Comparison of ENCODE assay signal across 3 cellular contexts in the genomic region with DNA sequence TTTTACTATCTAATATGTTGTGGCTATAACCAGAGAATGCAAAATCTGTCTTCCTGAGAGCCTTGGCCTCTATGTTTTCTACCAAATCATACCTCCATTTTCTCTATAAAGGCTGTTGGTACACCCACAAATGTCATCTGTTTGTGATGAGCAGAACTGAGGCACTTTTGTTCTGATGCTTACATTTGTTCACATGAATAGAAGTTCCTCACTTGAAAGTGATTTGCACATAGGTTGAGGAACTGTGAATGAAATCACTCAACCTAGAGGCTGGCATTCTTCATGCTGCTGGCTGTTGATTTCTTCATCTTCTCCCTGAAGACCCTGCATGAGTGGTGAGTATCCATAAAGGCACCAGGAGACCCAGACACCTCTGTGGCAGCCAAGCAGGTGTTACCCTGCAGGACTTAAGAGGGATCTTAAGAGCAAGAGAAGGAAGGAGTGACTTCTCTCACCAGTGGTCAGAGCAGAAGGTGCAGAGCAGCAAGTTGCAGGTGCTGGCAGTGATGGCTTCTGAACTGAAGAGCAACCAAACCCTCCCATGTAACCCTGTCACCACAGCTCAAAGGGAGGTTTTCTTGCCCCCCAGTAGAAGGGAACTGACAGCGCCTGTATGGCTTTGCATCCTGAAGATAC.
TF ChIP-seq lines count a peak whose summit lies in the region.

No MANE protein-coding gene starts in this region.

TF ChIP-seq in SK-N-SH, 30 proteins besides CTCF, POLR2A, EP300 and RAD21:
- TF ChIP-seq SMC3 (IDR thresholded peaks at IDR 0.05; ENCODE audit: low read depth, low read length) (no peak), MAX (IDR thresholded peaks at IDR 0.05; ENCODE audit: low read depth) (no peak), NFIC (IDR thresholded peaks at IDR 0.05; ENCODE audit: borderline replicate concordance) (no peak), YY1 (IDR thresholded peaks at IDR 0.05; ENCODE audit: low read depth) (no peak), MXI1 (IDR thresholded peaks at IDR 0.05; ENCODE audit: low read depth, low read length) (no peak), CHD2 (IDR thresholded peaks at IDR 0.05; ENCODE audit: low read length, partially characterized antibody) (no peak), TAF1 (IDR thresholded peaks at IDR 0.05; ENCODE audit: borderline replicate concordance, low read depth, low read length) (no peak), RCOR1 (IDR thresholded peaks at IDR 0.05; ENCODE audit: low read length) (no peak), MEF2A (IDR thresholded peaks at IDR 0.05; ENCODE audit: borderline replicate concordance, low read depth) (no peak), RFX5 (IDR thresholded peaks at IDR 0.05; ENCODE audit: low read length) (no peak)
TF ChIP-seq in SK-N-SH: peak in this region for 0.

TF ChIP-seq in SK-N-SH treated with all-trans-retinoic acid at 6 μM for 48 hours, 23 proteins besides CTCF, POLR2A, EP300 and RAD21:
- no peak for TF ChIP-seq RARB (CRISPR knock-in tag; IDR thresholded peaks at IDR 0.05)
- TF ChIP-seq ZC3H10 (CRISPR knock-in tag; IDR thresholded peaks at IDR 0.05), result no peak
- TF ChIP-seq OSR1 (CRISPR knock-in tag; IDR thresholded peaks at IDR 0.05), result no peak
- TF ChIP-seq GLIS3 (CRISPR knock-in tag; IDR thresholded peaks at IDR 0.05), result no peak
- no peak for TF ChIP-seq ZFP3 (CRISPR knock-in tag; IDR thresholded peaks at IDR 0.05)
- TF ChIP-seq TOX (CRISPR knock-in tag; IDR thresholded peaks at IDR 0.05; ENCODE audit: borderline replicate concordance), result no peak
- TF ChIP-seq TSHZ2 (CRISPR knock-in tag; IDR thresholded peaks at IDR 0.05), result no peak
- TF ChIP-seq SNAI2 (CRISPR knock-in tag; IDR thresholded peaks at IDR 0.05), result no peak
- no peak for TF ChIP-seq ZNF565 (CRISPR knock-in tag; conservative IDR thresholded peaks at IDR 0.05; ENCODE audit: low read depth)
- TF ChIP-seq PATZ1 (CRISPR knock-in tag; IDR thresholded peaks at IDR 0.05; ENCODE audit: borderline replicate concordance), result no peak
- TF ChIP-seq ESRRG (CRISPR knock-in tag; IDR thresholded peaks at IDR 0.05), result no peak
- no peak for TF ChIP-seq PPARA (CRISPR knock-in tag; IDR thresholded peaks at IDR 0.05; ENCODE audit: borderline replicate concordance)
- TF ChIP-seq ZNF8 (CRISPR knock-in tag; IDR thresholded peaks at IDR 0.05), result no peak
- no peak for TF ChIP-seq CSDC2 (CRISPR knock-in tag; IDR thresholded peaks at IDR 0.05)
- TF ChIP-seq POU6F1 (CRISPR knock-in tag; IDR thresholded peaks at IDR 0.05; ENCODE audit: borderline replicate concordance, low read depth), result no peak
- TF ChIP-seq ZNF70 (CRISPR knock-in tag; IDR thresholded peaks at IDR 0.05), result no peak

TF ChIP-seq in H1, 55 proteins besides CTCF, POLR2A, EP300 and RAD21:
- TF ChIP-seq NANOG (IDR thresholded peaks at IDR 0.05; ENCODE audit: insufficient read depth, low read depth, low read length, poor library complexity, severe bottlenecking) (no peak), SIX5 (IDR thresholded peaks at IDR 0.05; ENCODE audit: low read depth, low read length) (no peak), RBBP5 (IDR thresholded peaks at IDR 0.05; ENCODE audit: borderline replicate concordance, low read depth, low read length) (no peak), SAP30 (IDR thresholded peaks at IDR 0.05; ENCODE audit: insufficient read depth, insufficient replicate concordance, low read length) (no peak), CHD1 (IDR thresholded peaks at IDR 0.05; ENCODE audit: low read depth, low read length) (no peak), CHD2 (IDR thresholded peaks at IDR 0.05; ENCODE audit: low read length) (no peak), HDAC2 (IDR thresholded peaks at IDR 0.05; ENCODE audit: borderline replicate concordance in 1 of 2, low read depth in 2 of 2, low read length in 2 of 2) (no peak), BRCA1 (IDR thresholded peaks at IDR 0.05; ENCODE audit: low read depth, low read length) (no peak), GABPA (IDR thresholded peaks at IDR 0.05; ENCODE audit: borderline replicate concordance, insufficient read depth, low read length) (no peak), KDM1A (IDR thresholded peaks at IDR 0.05; ENCODE audit: borderline replicate concordance, low read length) (no peak), MAFK (IDR thresholded peaks at IDR 0.05; ENCODE audit: low read depth, low read length) (no peak)
